Comparison of ENCODE assay signal across 8 cellular contexts in genomic region chr5:107476783-107477182, GRCh38.
DNase-seq lines count a peak whose midpoint lies in the region; ATAC-seq and TF ChIP-seq lines count a peak whose summit lies in the region.

No MANE protein-coding gene starts in this region.

- H3K27me3 Mint-ChIP-seq in activated CD4-positive, alpha-beta T cell treated with anti-CD3 and anti-CD28 coated beads for 36 hours: peaks cover 7% of the 10 kb centered on the region

- 8 to 35% (median 18%) methylated on average over 1 of the region's 1 CpG for WGBS in heart left ventricle, 4 donors

- intact Hi-C loops in activated CD4-positive, alpha-beta T cell treated with anti-CD3 and anti-CD28 coated beads for 36 hours (cut with DNase I, micrococcal nuclease): loop anchor here in 1 of 2 experiments (1.0 kb wide), 1 partner anchor 10 kb away; no protein-coding TSS in a partner anchor
- intact Hi-C loops in heart left ventricle (cut with DNase I): no loop called here

- H3K4me1 Mint-ChIP-seq in activated CD4-positive, alpha-beta T cell treated with anti-CD3 and anti-CD28 coated beads for 36 hours: peaks cover 6% of the 10 kb centered on the region

- H3K27ac ChIP-seq in heart left ventricle: peak overlapping the region in 7 of 12 donors; percentile 11 to 71 (median 39)
- H3K27ac ChIP-seq in foreskin keratinocyte: no peak overlapping the region

- CTCF ChIA-PET in activated CD4-positive, alpha-beta T cell treated with anti-CD3 and anti-CD28 coated beads for 36 hours (lab: Charles Lee): no interaction called here

- peak; percentile 42 for DNase-seq in activated CD4-positive, alpha-beta T cell treated with anti-CD3 and anti-CD28 coated beads for 36 hours
- no peak for DNase-seq in activated CD4-positive, alpha-beta T cell treated with anti-CD3 and anti-CD28 coated beads, Interleukin-2, amount 50 U/mL, for 48 hours
- DNase-seq in NOMO-1 treated with DMSO at 0.1 percent for 48 hours (lab: John Stamatoyannopoulos, UW; ENCODE audit: unreplicated experiment) (peak; percentile 46), heart left ventricle (peak in 1 of 5 donors; percentile 41), HuH-7 (ENCODE audit: low spot score) (no peak), NCI-H510A treated with DMSO at 0.1 percent for 48 hours (lab: John Stamatoyannopoulos, UW) (no peak), foreskin keratinocyte (no peak)

- H3K36me3 ChIP-seq in heart left ventricle: no peaks in the 10 kb centered on the region

- H3K36me3 Mint-ChIP-seq in activated CD4-positive, alpha-beta T cell treated with anti-CD3 and anti-CD28 coated beads for 36 hours (ENCODE audit: low read depth): no peaks in the 10 kb centered on the region

- no peak overlapping the region for H3K4me3 Mint-ChIP-seq in activated CD4-positive, alpha-beta T cell treated with anti-CD3 and anti-CD28 coated beads for 36 hours

- POLR2A ChIA-PET in activated CD4-positive, alpha-beta T cell treated with anti-CD3 and anti-CD28 coated beads for 36 hours (lab: Charles Lee): no interaction called here

- TF ChIP-seq POLR2A in heart left ventricle (IDR thresholded peaks at IDR 0.05): no peak

- no peaks in the 10 kb centered on the region for H3K9me3 ChIP-seq in heart left ventricle

- no peak overlapping the region for H3K27ac Mint-ChIP-seq in activated CD4-positive, alpha-beta T cell treated with anti-CD3 and anti-CD28 coated beads for 36 hours

- H3K27me3 ChIP-seq in heart left ventricle (no peaks in the 10 kb centered on the region), foreskin keratinocyte (no peaks in the 10 kb centered on the region)

- no peak for TF ChIP-seq CTCF in heart left ventricle (IDR thresholded peaks at IDR 0.05)
- no peak for TF ChIP-seq CTCF in foreskin keratinocyte (conservative IDR thresholded peaks at IDR 0.05)

- peak; percentile 96 for ATAC-seq in activated CD4-positive, alpha-beta T cell treated with anti-CD3 and anti-CD28 coated beads for 36 hours
- ATAC-seq in HG02759 (IDR thresholded peaks at IDR 0.05; ENCODE audit: unreplicated experiment) (peak; percentile 93), heart left ventricle (peak; percentile 75 to 89 (median 82)), foreskin keratinocyte (no peak)

- H3K9me3 Mint-ChIP-seq in activated CD4-positive, alpha-beta T cell treated with anti-CD3 and anti-CD28 coated beads for 36 hours (ENCODE audit: low read depth): no peaks in the 10 kb centered on the region

- H3K4me1 ChIP-seq in heart left ventricle (peaks cover 0 to 38% (median 10%) of the 10 kb centered on the region in 12 donors), foreskin keratinocyte (peaks cover 24% of the 10 kb centered on the region)

- H3K4me3 ChIP-seq in heart left ventricle: no peak overlapping the region

Comparison
In these comparisons a context has a peak if more than half of its experiments do, and no peak if none do; other contexts are left out.
1. DNase-seq: peak in activated CD4-positive, alpha-beta T cell treated with anti-CD3 and anti-CD28 coated beads for 36 hours (single experiment) and NOMO-1 treated with DMSO at 0.1 percent for 48 hours (single experiment); none in activated CD4-positive, alpha-beta T cell treated with anti-CD3 and anti-CD28 coated beads, Interleukin-2, amount 50 U/mL, for 48 hours (0 of 2), HuH-7 (single experiment), NCI-H510A treated with DMSO at 0.1 percent for 48 hours (single experiment) and foreskin keratinocyte (0 of 2).